13 cellular contexts compared by ENCODE assay signal in genomic region chr17:8377422-8377821, GRCh38. TPM values are rescaled to one million over a fixed set of nuclear protein-coding genes. Genes with fewer than 3 reads are reported as not detected.
A peak's percentile ranks its signal among the peaks of the same experiment; 100 is the strongest.
DNase-seq lines count a peak whose midpoint lies in the region; ATAC-seq, FAIRE-seq and TF ChIP-seq lines count a peak whose summit lies in the region.
"Had no signal": no experiment of that assay in that cellular context is flagged by ENCODE, and none has a peak within 500 bp of the region (broad histone marks: within the 10 kb centered on the region; RNA-seq: fewer than 3 reads in every experiment).

No MANE protein-coding gene starts in this region.

- H3K36me3 ChIP-seq in CD4-positive, alpha-beta memory T cell (ENCODE audit: insufficient read depth, low read length) = peaks cover 50% of the 10 kb centered on the region
- peaks cover 59% of the 10 kb centered on the region for H3K36me3 ChIP-seq in HUES64 (ENCODE audit: insufficient read depth, low read length)

- CTCF ChIA-PET in CD4-positive, alpha-beta memory T cell (lab: Charles Lee; ENCODE audit: partially characterized antibody) = interaction anchor here (0.7 to 2.1 kb wide), 12 partner anchors 10 to 267 kb away, joined by 3 to 8 read pairs (median 4); partner anchors contain the start of gene SLC25A35

- 97% methylated on average over 4 of the region's 4 CpGs for WGBS in HUES64

- H3K4me3 ChIP-seq in CD4-positive, alpha-beta memory T cell (ENCODE audit: low read length in 2 of 2) = no peak overlapping the region
- no peak overlapping the region; the same call in 1 of the 2 replicates for H3K4me3 ChIP-seq in HUES64 (ENCODE audit: low read length)

- no peak for ATAC-seq in activated naive CD8-positive, alpha-beta T cell treated with anti-CD3 and anti-CD28 coated beads, Interleukin-2, amount 50 U/mL, for 24 hours

- H3K27ac ChIP-seq in CD4-positive, alpha-beta memory T cell (ENCODE audit: low read depth, low read length) = peak overlapping the region; percentile 85
- peak overlapping the region; percentile 72; the same call in 1 of the 2 replicates for H3K27ac ChIP-seq in HUES64 (ENCODE audit: low read depth, low read length)

- H3K27me3 ChIP-seq in CD4-positive, alpha-beta memory T cell (ENCODE audit: insufficient read depth, low read length) = no peaks in the 10 kb centered on the region
- H3K27me3 ChIP-seq in HUES64 (ENCODE audit: insufficient read depth, low read length) = no peaks in the 10 kb centered on the region

- peak overlapping the region in 6 of 8 donors; percentile 50 to 91 (median 88) for H3K4me3 Mint-ChIP-seq in CD4-positive, alpha-beta memory T cell
- peak overlapping the region; percentile 85 for H3K4me3 Mint-ChIP-seq in activated naive CD8-positive, alpha-beta T cell treated with anti-CD3 and anti-CD28 coated beads, Interleukin-2, amount 50 U/mL, for 24 hours
- peak overlapping the region; percentile 80 to 88 (median 86) for H3K4me3 Mint-ChIP-seq in nephron

- peaks cover 30 to 76% (median 52%) of the 10 kb centered on the region in 4 donors for H3K4me1 Mint-ChIP-seq in CD4-positive, alpha-beta memory T cell
- H3K4me1 Mint-ChIP-seq in activated naive CD8-positive, alpha-beta T cell treated with anti-CD3 and anti-CD28 coated beads, Interleukin-2, amount 50 U/mL, for 24 hours = peaks cover 64% of the 10 kb centered on the region
- H3K4me1 Mint-ChIP-seq in nephron = peaks cover 36% of the 10 kb centered on the region

- peaks cover 52% of the 10 kb centered on the region for H3K4me1 ChIP-seq in CD4-positive, alpha-beta memory T cell (ENCODE audit: insufficient read depth, low read length)
- H3K4me1 ChIP-seq in HUES64 (ENCODE audit: insufficient read depth, low read length) = peaks cover 16% of the 10 kb centered on the region; the same call in 1 of the 2 replicates

- no peaks in the 10 kb centered on the region for H3K9me3 ChIP-seq in CD4-positive, alpha-beta memory T cell (ENCODE audit: control insufficient read depth in 1 of 2, low read length in 2 of 2)
- H3K9me3 ChIP-seq in HUES64 (ENCODE audit: insufficient read depth, low read depth, low read length) = no peaks in the 10 kb centered on the region

- intact Hi-C loops in CD4-positive, alpha-beta memory T cell (cut with micrococcal nuclease) = loop anchor here (5.0 kb wide), 1 partner anchor 240 kb away; no protein-coding TSS in a partner anchor

- no peak for DNase-seq in CD4-positive, alpha-beta memory T cell
- DNase-seq in activated naive CD8-positive, alpha-beta T cell treated with anti-CD3 and anti-CD28 coated beads, Interleukin-2, amount 50 U/mL, for 24 hours = no peak
- no peak for DNase-seq in middle frontal gyrus (ENCODE audit: extremely low spot score, low spot score)
- DNase-seq in stimulated activated CD4-positive, alpha-beta T cell treated with anti-CD3 and anti-CD28 coated beads, Interleukin-1b, Interleukin-23, amount 100 ng/mL, for 48 hours = no peak
- DNase-seq in frontal cortex (ENCODE audit: low spot score in 2 of 2) = no peak
- DNase-seq in NCI-H1930 (lab: John Stamatoyannopoulos, UW) = no peak
- DNase-seq: DMS79 treated with DMSO at 0.1 percent for 48 hours; foreskin fibroblast; NCI-H345; stimulated activated naive B cell treated with anti-CD40 and anti-IgM and Interleukin-4, amounts not matched to agents 10 μg/mL and 1 μg/mL and 100 μg/mL, for 72 hours had no signal

- peak overlapping the region in 6 of 7 donors; percentile 77 to 92 (median 90) for H3K27ac Mint-ChIP-seq in CD4-positive, alpha-beta memory T cell
- H3K27ac Mint-ChIP-seq in activated naive CD8-positive, alpha-beta T cell treated with anti-CD3 and anti-CD28 coated beads, Interleukin-2, amount 50 U/mL, for 24 hours = peak overlapping the region; percentile 99
- H3K27ac Mint-ChIP-seq in nephron = peak overlapping the region; percentile 82 to 90 (median 89)

- POLR2A ChIA-PET in CD4-positive, alpha-beta memory T cell (lab: Charles Lee; ENCODE audit: partially characterized antibody) = interaction anchor here (0.8 to 2.3 kb wide), 5 partner anchors 16 to 144 kb away, joined by 3 to 18 read pairs (median 5); partner anchors contain the start of genes CTC1, NDEL1 and SLC25A35

- TF ChIP-seq CTCF in nephron (IDR thresholded peaks at IDR 0.05; ENCODE audit: unreplicated experiment in 3 of 3) = no peak

- H3K9me3 Mint-ChIP-seq in CD4-positive, alpha-beta memory T cell = no peaks in the 10 kb centered on the region
- no peaks in the 10 kb centered on the region for H3K9me3 Mint-ChIP-seq in activated naive CD8-positive, alpha-beta T cell treated with anti-CD3 and anti-CD28 coated beads, Interleukin-2, amount 50 U/mL, for 24 hours
- no peaks in the 10 kb centered on the region for H3K9me3 Mint-ChIP-seq in nephron
- H3K9me3 Mint-ChIP-seq: stimulated activated naive B cell treated with anti-CD40 and anti-IgM and Interleukin-4, amounts not matched to agents 10 μg/mL and 1 μg/mL and 100 μg/mL, for 72 hours had no signal

- FAIRE-seq in frontal cortex (lab: Jason Lieb, UNC) = no peak

- H3K36me3 Mint-ChIP-seq in CD4-positive, alpha-beta memory T cell = peaks cover 42 to 62% of the 10 kb centered on the region in 2 donors
- H3K36me3 Mint-ChIP-seq in activated naive CD8-positive, alpha-beta T cell treated with anti-CD3 and anti-CD28 coated beads, Interleukin-2, amount 50 U/mL, for 24 hours (ENCODE audit: low read depth) = peaks cover 66% of the 10 kb centered on the region
- peaks cover 62% of the 10 kb centered on the region for H3K36me3 Mint-ChIP-seq in nephron (ENCODE audit: low read depth)

- no peaks in the 10 kb centered on the region for H3K27me3 Mint-ChIP-seq in CD4-positive, alpha-beta memory T cell
- H3K27me3 Mint-ChIP-seq in activated naive CD8-positive, alpha-beta T cell treated with anti-CD3 and anti-CD28 coated beads, Interleukin-2, amount 50 U/mL, for 24 hours = no peaks in the 10 kb centered on the region
- H3K27me3 Mint-ChIP-seq in nephron (ENCODE audit: low read depth) = no peaks in the 10 kb centered on the region
- H3K27me3 Mint-ChIP-seq: stimulated activated naive B cell treated with anti-CD40 and anti-IgM and Interleukin-4, amounts not matched to agents 10 μg/mL and 1 μg/mL and 100 μg/mL, for 72 hours had no signal

- H3K9ac ChIP-seq in HUES64 (ENCODE audit: low read depth, low read length) = no peak overlapping the region

RNA-seq across cellular contexts. Expression of gene RPL26, which starts 5.6 kb away (rescaled TPM):
- total RNA-seq in CD4-positive, alpha-beta memory T cell = 1,000 to 10,000 TPM; 2,761 to 2,878 TPM
- polyA plus RNA-seq in CD4-positive, alpha-beta memory T cell = 1,000 to 10,000 TPM; 1,274 to 1,731 TPM
- polyA plus RNA-seq in HUES64 (2013, experiment 1 of 2) = 2,163 TPM
- polyA plus RNA-seq in HUES64 (2013, experiment 2 of 2) = 2,377 TPM
- 4,449 TPM for total RNA-seq in frontal cortex

RNA-seq across cellular contexts. Expression of gene RNF222, which starts 20.2 kb away (rescaled TPM):
- under 1 TPM; 0.15 to 0.17 TPM for total RNA-seq in CD4-positive, alpha-beta memory T cell
- under 1 TPM; 0.08 to 0.14 TPM for polyA plus RNA-seq in CD4-positive, alpha-beta memory T cell
- polyA plus RNA-seq in HUES64 (2013, experiment 1 of 2) = not detected
- not detected for polyA plus RNA-seq in HUES64 (2013, experiment 2 of 2)
- total RNA-seq in frontal cortex = not detected

RNA-seq across cellular contexts. Expression of gene ODF4, which starts 37.8 kb away (rescaled TPM):
- total RNA-seq in CD4-positive, alpha-beta memory T cell = not detected
- not detected for polyA plus RNA-seq in CD4-positive, alpha-beta memory T cell
- not detected for polyA plus RNA-seq in HUES64 (2013, experiment 1 of 2)
- polyA plus RNA-seq in HUES64 (2013, experiment 2 of 2) = not detected
- total RNA-seq in frontal cortex = not detected
- total RNA-seq: lung microvascular endothelial cell had no signal

RNA-seq across cellular contexts. Expression of gene NDEL1, which starts 58.3 kb away (rescaled TPM):
- 100 to 1,000 TPM; 115 to 120 TPM for total RNA-seq in CD4-positive, alpha-beta memory T cell
- 10 to 100 TPM; 52.9 to 66.5 TPM for polyA plus RNA-seq in CD4-positive, alpha-beta memory T cell
- 17.3 TPM for polyA plus RNA-seq in HUES64 (2013, experiment 1 of 2)
- 19.9 TPM for polyA plus RNA-seq in HUES64 (2013, experiment 2 of 2)
- 41.2 TPM for total RNA-seq in frontal cortex
